Comparison of ENCODE assay signal across 8 cellular contexts in the genomic region with DNA sequence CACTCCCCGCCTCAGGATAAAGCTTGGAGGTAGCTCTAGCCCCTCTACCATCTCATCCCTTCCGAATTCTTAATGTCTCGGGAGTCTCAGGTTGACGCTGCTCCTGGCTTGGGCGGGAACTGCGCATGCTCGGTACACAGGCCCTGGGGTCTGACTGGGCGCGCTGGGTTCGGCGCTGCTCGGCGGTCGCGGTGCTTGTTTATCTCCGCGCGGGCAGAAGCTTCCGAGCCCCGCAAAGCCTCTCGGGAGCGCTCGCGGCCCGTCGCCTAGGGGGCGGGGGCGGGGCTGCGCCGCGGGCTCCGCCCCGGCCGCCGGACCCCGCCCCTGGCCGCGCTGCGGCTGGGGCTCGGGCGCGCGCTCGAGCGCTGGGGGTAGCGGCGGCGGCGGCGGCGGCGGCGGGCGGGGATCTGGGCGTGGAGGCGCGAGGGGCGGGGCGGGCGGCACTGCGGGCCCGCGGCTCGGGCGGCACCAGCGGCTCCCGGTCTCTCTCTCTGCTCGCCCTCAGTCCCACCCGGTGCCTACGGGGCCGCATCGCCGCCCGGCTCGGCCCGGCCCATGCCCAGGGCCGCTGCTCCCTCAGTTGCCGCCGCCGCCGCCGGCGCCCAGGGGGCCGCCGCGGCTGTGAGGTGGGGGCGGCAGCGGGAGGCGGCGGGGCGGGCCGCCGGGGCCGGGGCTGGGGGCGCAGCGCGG. TPM values are rescaled to one million over a fixed set of nuclear protein-coding genes. Genes with fewer than 3 reads are reported as not detected.
DNase-seq lines count a peak whose midpoint lies in the region; ATAC-seq and TF ChIP-seq lines count a peak whose summit lies in the region.

TSS of gene RAP2A (plus strand) at position 443 of the 690 bp plus-strand sequence. CDS start 302 bp downstream, outside the sequence.

- intact Hi-C loops in Right ventricle myocardium superior (cut with DNase I): loop anchor here (5.0 kb wide), 1 partner anchor 322 kb away; no protein-coding TSS in a partner anchor
- intact Hi-C loops in tibial artery (cut with DNase I; ENCODE audit: low total_unique reads): loop anchor here (5.0 kb wide), 1 partner anchor 543 kb away; no protein-coding TSS in a partner anchor

- TF ChIP-seq CTCF in GM10266 (IDR thresholded peaks at IDR 0.05; ENCODE audit: control insufficient read depth, insufficient read depth, low read depth, missing control alignments): peak; percentile 52
- peak; percentile 10 for TF ChIP-seq CTCF in parathyroid adenoma (IDR thresholded peaks at IDR 0.05)
- TF ChIP-seq CTCF in tibial artery (IDR thresholded peaks at IDR 0.05): no peak

- peaks cover 2% of the 10 kb centered on the region for H3K79me2 ChIP-seq in parathyroid adenoma

- H3K9ac ChIP-seq in parathyroid adenoma: peak within 1 kb of the TSS; percentile 35

- peak within 1 kb of the TSS; percentile 95 for H2AFZ ChIP-seq in parathyroid adenoma

- DNase-seq in GM10266 (ENCODE audit: extremely low spot score) (peak; percentile 87), NCI-H128 (lab: John Stamatoyannopoulos, UW; ENCODE audit: unreplicated experiment) (peak; percentile 74), SW 1271 (lab: John Stamatoyannopoulos, UW) (peak; percentile 52 to 63), Right ventricle myocardium superior (peak; percentile 94), tibial artery (peak; percentile 86 to 95)
- DNase-seq in activated naive CD8-positive, alpha-beta T cell treated with anti-CD3 and anti-CD28 coated beads, Interleukin-2, amount 50 U/mL, for 16 hours (ENCODE audit: low read depth, low spot score): peak; percentile 77

- H3K27me3 ChIP-seq in parathyroid adenoma (ENCODE audit: control insufficient read depth, insufficient read depth, low read length): no peaks in the 10 kb centered on the region
- no peaks in the 10 kb centered on the region for H3K27me3 ChIP-seq in tibial artery

- no peaks in the 10 kb centered on the region for H3K9me3 ChIP-seq in parathyroid adenoma (ENCODE audit: control insufficient read depth, low read length)
- no peaks in the 10 kb centered on the region for H3K9me3 ChIP-seq in tibial artery

- H3K4me2 ChIP-seq in parathyroid adenoma (ENCODE audit: low read length): peak within 1 kb of the TSS; percentile 99

- ATAC-seq in HG02678 (IDR thresholded peaks at IDR 0.05; ENCODE audit: unreplicated experiment): peak; percentile 45
- ATAC-seq in Right ventricle myocardium superior (ENCODE audit: poor library complexity): peak; percentile 89

- no peaks in the 10 kb centered on the region for H3K36me3 ChIP-seq in parathyroid adenoma (ENCODE audit: control insufficient read depth, insufficient read depth, low read length)
- H3K36me3 ChIP-seq in tibial artery: no peaks in the 10 kb centered on the region

- H3K4me1 ChIP-seq in parathyroid adenoma (peaks cover 4% of the 10 kb centered on the region), tibial artery (peaks cover 0 to 34% (median 2%) of the 10 kb centered on the region in 4 donors)

- H3K27ac ChIP-seq in parathyroid adenoma: peak within 1 kb of the TSS; percentile 100
- H3K27ac ChIP-seq in tibial artery: peak within 1 kb of the TSS; percentile 97 to 100

- H3K4me3 ChIP-seq in parathyroid adenoma (ENCODE audit: low read depth, low read length) (peak within 1 kb of the TSS; percentile 99), tibial artery (peak within 1 kb of the TSS; percentile 74 to 91)

RNA-seq across cellular contexts. Expression of gene RAP2A, which starts in this region (rescaled TPM):
- total RNA-seq in Right ventricle myocardium superior: 12.1 TPM

Comparison
In these comparisons a context has a peak if more than half of its experiments do, and no peak if none do; other contexts are left out.
1. Peak in every context shown above with its lines: DNase-seq, ATAC-seq, H3K4me3 ChIP-seq and H3K27ac ChIP-seq.
2. CTCF ChIP-seq: peak in GM10266 (single experiment) and parathyroid adenoma (single experiment); none in tibial artery (0 of 2).